In the genomic region with DNA sequence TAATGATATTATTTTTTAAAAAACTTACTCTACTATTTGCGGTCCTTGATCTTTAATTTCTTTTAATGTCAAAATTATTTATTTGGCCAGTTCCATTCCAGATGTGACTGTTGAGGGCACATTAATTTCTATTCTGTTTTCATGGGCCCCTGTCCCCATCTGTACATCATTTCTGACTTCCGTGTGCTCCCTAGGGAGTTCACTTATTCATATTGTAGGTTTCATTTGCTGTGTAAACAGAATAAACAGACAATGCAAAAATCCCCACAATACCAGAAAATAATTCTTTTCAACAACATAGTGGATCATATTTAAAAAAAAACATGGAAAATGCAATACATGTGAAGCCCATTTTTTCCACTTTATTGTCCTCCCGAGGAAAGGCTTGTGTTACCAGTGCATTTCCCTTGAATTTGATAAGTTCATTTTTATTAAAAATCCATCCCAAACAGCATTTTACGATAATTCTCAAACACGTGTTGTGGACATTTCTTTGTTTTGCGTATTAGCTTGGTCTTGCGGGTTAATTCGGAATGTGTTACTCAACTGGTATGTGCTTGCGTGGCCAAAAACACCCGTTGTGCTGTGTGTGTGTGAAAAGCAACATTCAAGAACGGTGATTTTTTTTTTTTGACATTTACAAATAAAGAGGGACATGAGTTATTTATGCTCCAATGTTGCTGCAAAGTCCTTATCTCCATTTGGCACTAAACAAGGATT, we compare ENCODE assay signal across 15 cellular contexts.
DNase-seq lines count a peak whose midpoint lies in the region; ATAC-seq and FAIRE-seq lines count a peak whose summit lies in the region.
"Had no signal": no experiment of that assay in that cellular context is flagged by ENCODE, and none has a peak within 500 bp of the region (broad histone marks: within the 10 kb centered on the region; RNA-seq: fewer than 3 reads in every experiment).

No MANE protein-coding gene starts in this region.

- no peaks in the 10 kb centered on the region for H3K79me1 ChIP-seq in mesendoderm (ENCODE audit: low read length)

- H4K8ac ChIP-seq in mesendoderm (ENCODE audit: low read depth, low read length) = no peak overlapping the region

- ATAC-seq in HG02852 (IDR thresholded peaks at IDR 0.05; ENCODE audit: unreplicated experiment) (peak; percentile 36), T-helper 17 cell (no peak)

- in situ Hi-C loops in KBM-7 (cut with MboI; ENCODE audit: low pct_unique_long_range_greater_than_20kb, low sequenced_read_pairs) = no loop called here

- H2BK5ac ChIP-seq in mesendoderm (ENCODE audit: low read length) = no peak overlapping the region

- no peaks in the 10 kb centered on the region for H3K27me3 ChIP-seq in mesendoderm (ENCODE audit: insufficient read depth, low read length, poor library complexity)
- H3K27me3 ChIP-seq: adrenal gland, right lobe of liver had no signal

- H4K5ac ChIP-seq in mesendoderm (ENCODE audit: low read length) = no peak overlapping the region

- H2BK120ac ChIP-seq in mesendoderm (ENCODE audit: low read depth, low read length) = no peak overlapping the region

- H2AK5ac ChIP-seq in mesendoderm (ENCODE audit: low read length) = no peak overlapping the region

- H3K79me2 ChIP-seq in mesendoderm (ENCODE audit: control insufficient read depth, insufficient read depth, low read length) = no peaks in the 10 kb centered on the region

- no peak overlapping the region for H3K56ac ChIP-seq in mesendoderm (ENCODE audit: low read length)

- H3K9me3 ChIP-seq in T-helper 17 cell (ENCODE audit: control insufficient read depth, low read length, poor library complexity, severe bottlenecking) = peaks cover 2% of the 10 kb centered on the region
- H3K9me3 ChIP-seq: adrenal gland, right lobe of liver, thoracic aorta had no signal

- DNase-seq in NCI-H82 (lab: John Stamatoyannopoulos, UW) (peak; percentile 8), NCI-H82 treated with DMSO at 0.1 percent for 48 hours (lab: John Stamatoyannopoulos, UW; ENCODE audit: unreplicated experiment) (no peak), T-helper 17 cell (no peak), urothelium cell line (ENCODE audit: low spot score) (no peak), mesendoderm (no peak), KBM-7 (no peak)
- DNase-seq in activated effector memory CD4-positive, alpha-beta T cell treated with anti-CD3 and anti-CD28 coated beads, Interleukin-2, amount 50 U/mL, for 16 hours = no peak
- DNase-seq: adrenal gland; naive thymus-derived CD8-positive, alpha-beta T cell; right lobe of liver had no signal

- no peak overlapping the region for H3K4me2 ChIP-seq in mesendoderm (ENCODE audit: low read length)

- peaks cover 6% of the 10 kb centered on the region for H3K36me3 Mint-ChIP-seq in T-helper 17 cell (ENCODE audit: low read depth)

- no peak overlapping the region for H3K27ac ChIP-seq in mesendoderm (ENCODE audit: low read depth, low read length)
- H3K27ac ChIP-seq: adrenal gland, right lobe of liver, RWPE1, thoracic aorta had no signal

- H3K27me3 Mint-ChIP-seq in T-helper 17 cell = no peaks in the 10 kb centered on the region
- H3K27me3 Mint-ChIP-seq: naive thymus-derived CD8-positive, alpha-beta T cell had no signal

- H3K36me3 ChIP-seq in mesendoderm (ENCODE audit: control insufficient read depth, insufficient read depth, low read length) = no peaks in the 10 kb centered on the region
- H3K36me3 ChIP-seq: adrenal gland, right lobe of liver, thoracic aorta had no signal

- H3K4me1 ChIP-seq in mesendoderm (ENCODE audit: control insufficient read depth, low read depth, low read length) = peaks cover 6% of the 10 kb centered on the region
- H3K4me1 ChIP-seq: adrenal gland had no signal

- FAIRE-seq in urothelium cell line (lab: Jason Lieb, UNC) = no peak
- FAIRE-seq: D721Med, frontal cortex had no signal

- peak overlapping the region; percentile 16 for H3K27ac Mint-ChIP-seq in T-helper 17 cell
- H3K27ac Mint-ChIP-seq: naive thymus-derived CD8-positive, alpha-beta T cell had no signal

- H3K4me3 Mint-ChIP-seq in T-helper 17 cell = no peak overlapping the region

- no peak overlapping the region for H3K18ac ChIP-seq in mesendoderm (ENCODE audit: low read length)

- no peak overlapping the region for H3K4ac ChIP-seq in mesendoderm (ENCODE audit: low read depth, low read length)

- H3K4me3 ChIP-seq in mesendoderm (ENCODE audit: low read length) = no peak overlapping the region
- H3K4me3 ChIP-seq: adrenal gland, right lobe of liver, thoracic aorta had no signal

- H3K4me1 Mint-ChIP-seq in T-helper 17 cell = peaks cover 3% of the 10 kb centered on the region

- WGBS in mesendoderm (ENCODE audit: extremely low coverage, insufficient coverage, low lambda C conversion rate) = no CpG with 5 or more reads among the region's 11 CpGs

- no peak overlapping the region for H3K23ac ChIP-seq in mesendoderm (ENCODE audit: low read length)

- H2BK15ac ChIP-seq in mesendoderm (replicated peaks; ENCODE audit: low read depth) = no peak overlapping the region

- H3K9ac ChIP-seq in mesendoderm (ENCODE audit: low read length) = no peak overlapping the region
